In the genomic region with DNA sequence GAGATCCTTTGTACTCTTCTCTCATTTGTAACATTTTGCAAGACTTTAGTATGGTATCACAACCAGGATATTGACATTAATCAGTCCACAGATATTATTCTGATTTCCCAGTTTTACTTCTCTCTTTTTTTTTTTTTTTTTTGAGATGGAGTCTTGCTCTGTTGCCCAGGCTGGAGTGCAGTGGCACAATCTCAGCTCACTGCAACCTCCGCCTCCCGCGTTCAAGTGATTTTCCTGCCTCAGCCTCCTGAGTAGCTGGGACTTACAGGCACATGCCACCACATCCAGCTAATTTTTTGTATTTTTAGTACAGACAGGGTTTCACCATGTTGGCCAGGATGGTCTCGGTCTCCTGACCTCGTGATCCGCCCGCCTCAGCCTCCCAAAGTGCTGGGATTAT, we compare ENCODE assay signal across 8 cellular contexts. TPM values are rescaled to one million over a fixed set of nuclear protein-coding genes. Genes with fewer than 3 reads are reported as not detected.
DNase-seq lines count a peak whose midpoint lies in the region; ATAC-seq, FAIRE-seq and TF ChIP-seq lines count a peak whose summit lies in the region.
"Not testable (repeated sequence)": the region's sequence is repeated elsewhere in the genome, so short reads cannot be mapped to it uniquely, and the experiment has no call there.

No MANE protein-coding gene starts in this region.

- H3K27ac ChIP-seq in CD4-positive, CD25-positive, alpha-beta regulatory T cell (ENCODE audit: insufficient read depth, low read length, poor library complexity, severe bottlenecking); CD8-positive, alpha-beta memory T cell (ENCODE audit: low read depth, low read length); HepG2 (ENCODE audit: extremely low read length, insufficient read depth, low read length); naive thymus-derived CD4-positive, alpha-beta T cell (ENCODE audit: low read depth, low read length): not testable (repeated sequence)
- H3K27ac ChIP-seq in Panc1 (ENCODE audit: low read length), result peak overlapping the region; percentile 71; the same call in 1 of the 2 replicates

- H3K4me1 Mint-ChIP-seq in CD4-positive, CD25-positive, alpha-beta regulatory T cell, result peaks cover 49 to 76% (median 59%) of the 10 kb centered on the region in 4 donors
- H3K4me1 Mint-ChIP-seq in CD8-positive, alpha-beta memory T cell, result peaks cover 56 to 75% (median 73%) of the 10 kb centered on the region in 3 donors
- peaks cover 67% of the 10 kb centered on the region for H3K4me1 Mint-ChIP-seq in activated T-cell treated with anti-CD3 and anti-CD28 coated beads, Interleukin-2, amount 50 U/mL, for 72 hours (ENCODE audit: low read depth)
- peaks cover 51% of the 10 kb centered on the region for H3K4me1 Mint-ChIP-seq in central memory CD8-positive, alpha-beta T cell
- peaks cover 32 to 73% (median 63%) of the 10 kb centered on the region in 7 donors for H3K4me1 Mint-ChIP-seq in naive thymus-derived CD4-positive, alpha-beta T cell
- peaks cover 22% of the 10 kb centered on the region for H3K4me1 Mint-ChIP-seq in nephron

- not testable (repeated sequence) for H2AFZ ChIP-seq in HepG2 (ENCODE audit: low read length)

- H3K9me3 ChIP-seq in CD4-positive, CD25-positive, alpha-beta regulatory T cell (ENCODE audit: control insufficient read depth in 2 of 2, low read length in 2 of 2); CD8-positive, alpha-beta memory T cell (ENCODE audit: low read length); Panc1 (ENCODE audit: control insufficient read depth, insufficient read depth, low read depth, low read length); HepG2 (ENCODE audit: low read length); naive thymus-derived CD4-positive, alpha-beta T cell (ENCODE audit: control insufficient read depth in 2 of 3, low read length in 3 of 3): not testable (repeated sequence)

- TF ChIP-seq EP300 in HepG2 (IDR thresholded peaks at IDR 0.05; ENCODE audit: low read depth in 2 of 2, low read length in 2 of 2); HepG2 (CRISPR knock-in tag; IDR thresholded peaks at IDR 0.05; ENCODE audit: borderline replicate concordance): not testable (repeated sequence)

- H3K79me2 ChIP-seq in HepG2 (ENCODE audit: insufficient read depth, low read length), result peaks cover 98% of the 10 kb centered on the region

- not testable (repeated sequence) for H3K4me2 ChIP-seq in HepG2 (ENCODE audit: low read depth, low read length)

- peak overlapping the region in 2 of 4 donors; percentile 9 to 23 for H3K4me3 Mint-ChIP-seq in CD4-positive, CD25-positive, alpha-beta regulatory T cell
- not testable (repeated sequence) for H3K4me3 Mint-ChIP-seq in CD8-positive, alpha-beta memory T cell; activated T-cell treated with anti-CD3 and anti-CD28 coated beads, Interleukin-2, amount 50 U/mL, for 72 hours; central memory CD8-positive, alpha-beta T cell; naive thymus-derived CD4-positive, alpha-beta T cell; nephron

- TF ChIP-seq RAD21 in HepG2 (CRISPR knock-in tag; IDR thresholded peaks at IDR 0.05), result not testable (repeated sequence)

- H3K36me3 ChIP-seq in CD4-positive, CD25-positive, alpha-beta regulatory T cell (ENCODE audit: control insufficient read depth, insufficient read depth, low read length); CD8-positive, alpha-beta memory T cell (ENCODE audit: insufficient read depth, low read length); Panc1 (ENCODE audit: control insufficient read depth, insufficient read depth, low read length); naive thymus-derived CD4-positive, alpha-beta T cell (ENCODE audit: control insufficient read depth in 2 of 3, insufficient read depth in 3 of 3, low read length in 3 of 3): not testable (repeated sequence)
- peaks cover 3 to 45% of the 10 kb centered on the region in 2 experiments for H3K36me3 ChIP-seq in HepG2 (replicated peaks in 1 of 2; ENCODE audit: control insufficient read depth in 1 of 2, insufficient read depth in 2 of 2, low read length in 2 of 2)

- not testable (repeated sequence) for H3K27me3 ChIP-seq in CD4-positive, CD25-positive, alpha-beta regulatory T cell (ENCODE audit: control insufficient read depth, insufficient read depth, low read length); CD8-positive, alpha-beta memory T cell (ENCODE audit: insufficient read depth, low read length, poor library complexity, severe bottlenecking); Panc1 (ENCODE audit: control insufficient read depth, insufficient read depth, low read length); HepG2 (ENCODE audit: control insufficient read depth in 1 of 2, insufficient read depth in 2 of 2, low read length in 2 of 2); naive thymus-derived CD4-positive, alpha-beta T cell (ENCODE audit: control insufficient read depth in 2 of 2, insufficient read depth in 2 of 2, low read length in 2 of 2)

- FAIRE-seq in HepG2 (lab: Jason Lieb, UNC), result not testable (repeated sequence)

- WGBS in HepG2 (ENCODE audit: low lambda C conversion rate), result 98% methylated on average over 7 of the region's 7 CpGs

- H3K4me3 ChIP-seq in CD4-positive, CD25-positive, alpha-beta regulatory T cell (ENCODE audit: low read depth, low read length); CD8-positive, alpha-beta memory T cell (ENCODE audit: low read length); Panc1 (ENCODE audit: low read depth in 2 of 2, low read length in 2 of 2); HepG2 (replicated peaks in 1 of 3; ENCODE audit: insufficient read depth in 1 of 3, low read depth in 2 of 3, low read length in 3 of 3); naive thymus-derived CD4-positive, alpha-beta T cell (ENCODE audit: low read length): not testable (repeated sequence)

- H3K36me3 Mint-ChIP-seq in CD4-positive, CD25-positive, alpha-beta regulatory T cell, result peaks cover 13% of the 10 kb centered on the region
- H3K36me3 Mint-ChIP-seq in CD8-positive, alpha-beta memory T cell, result peaks cover 0 to 24% (median 9%) of the 10 kb centered on the region in 3 donors
- peaks cover 6 to 23% of the 10 kb centered on the region in 2 donors for H3K36me3 Mint-ChIP-seq in activated T-cell treated with anti-CD3 and anti-CD28 coated beads, Interleukin-2, amount 50 U/mL, for 72 hours (ENCODE audit: insufficient read depth in 2 of 2)
- H3K36me3 Mint-ChIP-seq in central memory CD8-positive, alpha-beta T cell (ENCODE audit: insufficient read depth), result peaks cover 11% of the 10 kb centered on the region
- peaks cover 0 to 24% (median 5%) of the 10 kb centered on the region in 5 donors for H3K36me3 Mint-ChIP-seq in naive thymus-derived CD4-positive, alpha-beta T cell
- peaks cover 39% of the 10 kb centered on the region for H3K36me3 Mint-ChIP-seq in nephron (ENCODE audit: low read depth)

- H3K27me3 Mint-ChIP-seq in CD4-positive, CD25-positive, alpha-beta regulatory T cell; CD8-positive, alpha-beta memory T cell; activated T-cell treated with anti-CD3 and anti-CD28 coated beads, Interleukin-2, amount 50 U/mL, for 72 hours (ENCODE audit: low read depth); central memory CD8-positive, alpha-beta T cell; naive thymus-derived CD4-positive, alpha-beta T cell; nephron (ENCODE audit: low read depth): not testable (repeated sequence)

- CTCF ChIA-PET in CD8-positive, alpha-beta memory T cell (lab: Charles Lee); Panc1 (lab: Charles Lee); HepG2 (lab: Yijun Ruan, JAX; ENCODE audit: low intra/inter-chr PET ratio, low total read pairs); naive thymus-derived CD4-positive, alpha-beta T cell (lab: Charles Lee): not testable (repeated sequence)

- H3K4me1 ChIP-seq in CD4-positive, CD25-positive, alpha-beta regulatory T cell (ENCODE audit: control insufficient read depth, insufficient read depth, low read length, poor library complexity, severe bottlenecking), result peaks cover 47% of the 10 kb centered on the region
- peaks cover 19% of the 10 kb centered on the region for H3K4me1 ChIP-seq in CD8-positive, alpha-beta memory T cell (ENCODE audit: insufficient read depth, low read length)
- H3K4me1 ChIP-seq in Panc1 (ENCODE audit: control insufficient read depth, insufficient read depth, low read length) (peaks cover 50% of the 10 kb centered on the region), HepG2 (ENCODE audit: insufficient read depth, low read length) (peaks cover 79% of the 10 kb centered on the region)
- peaks cover 10 to 29% of the 10 kb centered on the region in 2 donors for H3K4me1 ChIP-seq in naive thymus-derived CD4-positive, alpha-beta T cell (ENCODE audit: control insufficient read depth in 2 of 2, insufficient read depth in 2 of 2, low read length in 2 of 2)

- H3K9me3 Mint-ChIP-seq in CD4-positive, CD25-positive, alpha-beta regulatory T cell; CD8-positive, alpha-beta memory T cell; activated T-cell treated with anti-CD3 and anti-CD28 coated beads, Interleukin-2, amount 50 U/mL, for 72 hours; central memory CD8-positive, alpha-beta T cell; naive thymus-derived CD4-positive, alpha-beta T cell; nephron: not testable (repeated sequence)

- peak overlapping the region; percentile 68 to 77 (median 72) for H3K27ac Mint-ChIP-seq in CD4-positive, CD25-positive, alpha-beta regulatory T cell
- peak overlapping the region in 6 of 8 donors; percentile 11 to 92 (median 73) for H3K27ac Mint-ChIP-seq in CD8-positive, alpha-beta memory T cell
- peak overlapping the region; percentile 77 for H3K27ac Mint-ChIP-seq in activated T-cell treated with anti-CD3 and anti-CD28 coated beads, Interleukin-2, amount 50 U/mL, for 72 hours
- peak overlapping the region; percentile 79 for H3K27ac Mint-ChIP-seq in central memory CD8-positive, alpha-beta T cell (ENCODE audit: low read depth)
- peak overlapping the region in 8 of 9 donors; percentile 6 to 83 (median 40) for H3K27ac Mint-ChIP-seq in naive thymus-derived CD4-positive, alpha-beta T cell
- peak overlapping the region in 2 of 3 experiments; percentile 28 to 42 for H3K27ac Mint-ChIP-seq in nephron

- not testable (repeated sequence) for TF ChIP-seq POLR2A in HepG2 (IDR thresholded peaks at IDR 0.05; ENCODE audit: insufficient read depth in 1 of 2, low read depth in 2 of 2, low read length in 2 of 2)

- not testable (repeated sequence) for TF ChIP-seq CTCF in Panc1 (IDR thresholded peaks at IDR 0.05); HepG2 (CRISPR knock-in tag; IDR thresholded peaks at IDR 0.05); nephron (IDR thresholded peaks at IDR 0.05; ENCODE audit: unreplicated experiment in 3 of 3)

- not testable (repeated sequence) for BruUV-seq in Panc1 (replicated peaks; lab: Mats Ljungman, UMichigan); HepG2 (replicated peaks; lab: Mats Ljungman, UMichigan)

- intact Hi-C loops in Panc1 (cut with micrococcal nuclease; ENCODE audit: unreplicated experiment); HepG2 (cut with micrococcal nuclease; ENCODE audit: unreplicated experiment): not testable (repeated sequence)
- intact Hi-C loops in naive thymus-derived CD4-positive, alpha-beta T cell (cut with micrococcal nuclease), result loop anchor here (5.0 kb wide), 2 partner anchors 44 to 54 kb away; a partner anchor contains a TSS

- H4K20me1 ChIP-seq in HepG2 (ENCODE audit: insufficient read depth, low read length), result not testable (repeated sequence)

- H3K9ac ChIP-seq in HepG2 (ENCODE audit: insufficient read depth, low read depth, low read length), result not testable (repeated sequence)

- ATAC-seq in CD4-positive, CD25-positive, alpha-beta regulatory T cell (ENCODE audit: low read depth in 2 of 2); Panc1; activated T-cell treated with anti-CD3 and anti-CD28 coated beads, Interleukin-2, amount 50 U/mL, for 72 hours (replicated peaks in 1 of 2); central memory CD8-positive, alpha-beta T cell (replicated peaks; ENCODE audit: extremely low read depth, poor library complexity, severe bottlenecking); HepG2; naive thymus-derived CD4-positive, alpha-beta T cell: not testable (repeated sequence)

- DNase-seq in CD4-positive, CD25-positive, alpha-beta regulatory T cell; CD8-positive, alpha-beta memory T cell; Panc1 (ENCODE audit: low read depth, low spot score); activated T-cell treated with anti-CD3 and anti-CD28 coated beads, Interleukin-2, amount 50 U/mL, for 72 hours; central memory CD8-positive, alpha-beta T cell (ENCODE audit: low spot score in 2 of 2); HepG2 (ENCODE audit: low spot score); naive thymus-derived CD4-positive, alpha-beta T cell: not testable (repeated sequence)

- POLR2A ChIA-PET in CD8-positive, alpha-beta memory T cell (lab: Charles Lee); HepG2 (lab: Yijun Ruan, JAX); naive thymus-derived CD4-positive, alpha-beta T cell (lab: Charles Lee): not testable (repeated sequence)
- POLR2A ChIA-PET in Panc1 (lab: Charles Lee), result interaction anchor here (0.7 kb wide), 1 partner anchor 17 kb away, joined by 10 read pairs; no protein-coding TSS in a partner anchor

- in situ Hi-C loops in Panc1 (cut with HindIII; ENCODE audit: low pct_unique_long_range_greater_than_20kb, low sequenced_read_pairs); HepG2 (cut with HindIII; ENCODE audit: extremely low pct_ligation_motif_present, low pct_unique_long_range_greater_than_20kb): not testable (repeated sequence)

RNA-seq across cellular contexts. Expression of a gene that starts 16.6 kb away (rescaled TPM):
- total RNA-seq in CD4-positive, CD25-positive, alpha-beta regulatory T cell, result 52.7 TPM
- polyA plus RNA-seq in CD4-positive, CD25-positive, alpha-beta regulatory T cell, result 100 to 1,000 TPM; 166 to 213 (median 190) TPM
- total RNA-seq in CD8-positive, alpha-beta memory T cell, result 100 to 1,000 TPM; 152 to 153 TPM
- polyA plus RNA-seq in CD8-positive, alpha-beta memory T cell, result 115 TPM
- total RNA-seq in Panc1 (2021; ENCODE audit: unreplicated experiment), result 326 TPM
- 396 TPM for polyA plus RNA-seq in Panc1 (2012; ENCODE audit: insufficient read length)
- total RNA-seq in activated T-cell treated with anti-CD3 and anti-CD28 coated beads, Interleukin-2, amount 50 U/mL, for 72 hours, result 100 to 1,000 TPM; 176 to 197 TPM
- total RNA-seq in HepG2 (2016; rRNA removed; fragmentation: Illumina TruSeq; extraction: Trizol), result 432 and 638 TPM in 2 replicates
- 65.6 and 75.3 TPM in 2 replicates for total RNA-seq in HepG2 (2016; cell fraction: cytosol; rRNA removed; fragmentation: Illumina TruSeq; extraction: Trizol; ENCODE audit: low read depth)
- 436 and 657 TPM in 2 replicates for total RNA-seq in HepG2 (2016; cell fraction: insoluble cytoplasmic fraction; rRNA removed; fragmentation: Illumina TruSeq; extraction: Trizol)
- total RNA-seq in HepG2 (2016; cell fraction: membrane; rRNA removed; fragmentation: Illumina TruSeq; extraction: Trizol), result 216 TPM in 2 replicates
- total RNA-seq in HepG2 (2016; cell fraction: nucleus; rRNA removed; fragmentation: Illumina TruSeq; extraction: Trizol), result 130 and 153 TPM in 2 replicates
- polyA plus RNA-seq in HepG2 (2011; rRNA removed), result 207 and 234 TPM in 2 replicates
- polyA plus RNA-seq in HepG2 (2011; cell fraction: cytosol; rRNA removed), result 139 and 166 TPM in 2 replicates
- polyA plus RNA-seq in HepG2 (2011; cell fraction: nucleus; rRNA removed), result 47.1 and 59.8 TPM in 2 replicates
- 126 and 167 TPM in 2 replicates for polyA plus RNA-seq in HepG2 (2012)
- 67.1 and 71.7 TPM in 2 replicates for polyA plus RNA-seq in HepG2 (2016; cell fraction: cytosol; fragmentation: Illumina TruSeq; extraction: Trizol; ENCODE audit: low read depth)
- polyA plus RNA-seq in HepG2 (2016; cell fraction: insoluble cytoplasmic fraction; fragmentation: Illumina TruSeq; extraction: Trizol; ENCODE audit: low read depth), result 674 and 738 TPM in 2 replicates
- polyA plus RNA-seq in HepG2 (2016; cell fraction: membrane; fragmentation: Illumina TruSeq; extraction: Trizol; ENCODE audit: low read depth), result 166 and 175 TPM in 2 replicates
- polyA plus RNA-seq in HepG2 (2016; cell fraction: nucleus; fragmentation: Illumina TruSeq; extraction: Trizol; ENCODE audit: insufficient read depth, low read depth), result 241 and 258 TPM in 2 replicates
- 211 and 254 TPM in 2 replicates for polyA minus RNA-seq in HepG2 (2011; rRNA and poly(A)+ RNA removed; ENCODE audit: low replicate concordance)
- polyA minus RNA-seq in HepG2 (2011; cell fraction: cytosol; rRNA and poly(A)+ RNA removed), result 91.9 and 119 TPM in 2 replicates
- 108 and 125 TPM in 2 replicates for polyA minus RNA-seq in HepG2 (2011; cell fraction: nucleus; rRNA and poly(A)+ RNA removed)
- total RNA-seq in naive thymus-derived CD4-positive, alpha-beta T cell, result 100 to 1,000 TPM in 1 of 5 experiments, 10 to 100 TPM in 4; 29.6 to 148 (median 48.2) TPM
- polyA plus RNA-seq in naive thymus-derived CD4-positive, alpha-beta T cell, result 100 to 1,000 TPM in 1 of 2 donors, 10 to 100 TPM in 1; 95.7 to 119 TPM

RNA-seq across cellular contexts. Expression of a gene that starts 55.2 kb away (rescaled TPM):
- total RNA-seq in CD4-positive, CD25-positive, alpha-beta regulatory T cell, result 36.8 TPM
- polyA plus RNA-seq in CD4-positive, CD25-positive, alpha-beta regulatory T cell, result 10 to 100 TPM; 23.7 to 28.0 (median 27.8) TPM
- 10 to 100 TPM; 55.4 to 60.6 TPM for total RNA-seq in CD8-positive, alpha-beta memory T cell
- polyA plus RNA-seq in CD8-positive, alpha-beta memory T cell, result 29.5 TPM
- total RNA-seq in Panc1 (2021; ENCODE audit: unreplicated experiment) (27.9 TPM), HepG2 (2016; rRNA removed; fragmentation: Illumina TruSeq; extraction: Trizol) (9.7 and 18.2 TPM in 2 replicates)
- polyA plus RNA-seq in Panc1 (2012; ENCODE audit: insufficient read length), result 48.8 TPM
- total RNA-seq in activated T-cell treated with anti-CD3 and anti-CD28 coated beads, Interleukin-2, amount 50 U/mL, for 72 hours, result 10 to 100 TPM; 52.0 to 68.0 TPM
- 17.4 and 18.9 TPM in 2 replicates for total RNA-seq in HepG2 (2016; cell fraction: cytosol; rRNA removed; fragmentation: Illumina TruSeq; extraction: Trizol; ENCODE audit: low read depth)
- 12.3 and 15.9 TPM in 2 replicates for total RNA-seq in HepG2 (2016; cell fraction: insoluble cytoplasmic fraction; rRNA removed; fragmentation: Illumina TruSeq; extraction: Trizol)
- total RNA-seq in HepG2 (2016; cell fraction: membrane; rRNA removed; fragmentation: Illumina TruSeq; extraction: Trizol), result 10.9 and 11.1 TPM in 2 replicates
- total RNA-seq in HepG2 (2016; cell fraction: nucleus; rRNA removed; fragmentation: Illumina TruSeq; extraction: Trizol), result 10.9 and 11.7 TPM in 2 replicates
- polyA plus RNA-seq in HepG2 (2011; rRNA removed), result 16.6 and 20.2 TPM in 2 replicates
- 9.0 and 11.1 TPM in 2 replicates for polyA plus RNA-seq in HepG2 (2011; cell fraction: cytosol; rRNA removed)
- polyA plus RNA-seq in HepG2 (2011; cell fraction: nucleus; rRNA removed), result 10.9 and 12.7 TPM in 2 replicates
- 21.6 and 23.0 TPM in 2 replicates for polyA plus RNA-seq in HepG2 (2012)
- polyA plus RNA-seq in HepG2 (2016; cell fraction: cytosol; fragmentation: Illumina TruSeq; extraction: Trizol; ENCODE audit: low read depth), result 6.2 and 7.8 TPM in 2 replicates
- polyA plus RNA-seq in HepG2 (2016; cell fraction: insoluble cytoplasmic fraction; fragmentation: Illumina TruSeq; extraction: Trizol; ENCODE audit: low read depth), result 38.1 and 39.2 TPM in 2 replicates
- 11.5 and 14.4 TPM in 2 replicates for polyA plus RNA-seq in HepG2 (2016; cell fraction: membrane; fragmentation: Illumina TruSeq; extraction: Trizol; ENCODE audit: low read depth)
- 37.2 and 38.8 TPM in 2 replicates for polyA plus RNA-seq in HepG2 (2016; cell fraction: nucleus; fragmentation: Illumina TruSeq; extraction: Trizol; ENCODE audit: insufficient read depth, low read depth)
- polyA minus RNA-seq in HepG2 (2011; rRNA and poly(A)+ RNA removed; ENCODE audit: low replicate concordance), result 24.0 and 33.0 TPM in 2 replicates
- 25.9 and 27.6 TPM in 2 replicates for polyA minus RNA-seq in HepG2 (2011; cell fraction: cytosol; rRNA and poly(A)+ RNA removed)
- 28.1 and 31.1 TPM in 2 replicates for polyA minus RNA-seq in HepG2 (2011; cell fraction: nucleus; rRNA and poly(A)+ RNA removed)
- 10 to 100 TPM; 40.4 to 63.5 (median 50.7) TPM for total RNA-seq in naive thymus-derived CD4-positive, alpha-beta T cell
- 10 to 100 TPM; 26.3 to 39.4 TPM for polyA plus RNA-seq in naive thymus-derived CD4-positive, alpha-beta T cell
